16 cellular contexts compared by ENCODE assay signal in genomic region chr11:113131036-113131775, GRCh38.
"Had no signal": no experiment of that assay in that cellular context is flagged by ENCODE, and none has a peak within 500 bp of the region (broad histone marks: within the 10 kb centered on the region; RNA-seq: fewer than 3 reads in every experiment).

No MANE protein-coding gene starts in this region.

- H3K4me2 ChIP-seq: hepatocyte had no signal

- H3K27ac ChIP-seq: hepatocyte, left lung, prostate gland, right lobe of liver, thoracic aorta, upper lobe of right lung had no signal

- H3K4me3 ChIP-seq: hepatocyte, left lung, prostate gland, right lobe of liver, thoracic aorta, upper lobe of right lung had no signal

- H3K9me3 ChIP-seq: prostate gland, right lobe of liver, thoracic aorta, upper lobe of right lung had no signal

- H3K4me1 ChIP-seq: left lung, prostate gland, right lobe of liver, upper lobe of right lung had no signal

- H2AFZ ChIP-seq: hepatocyte had no signal

- H3K27me3 ChIP-seq: hepatocyte, right lobe of liver, upper lobe of right lung had no signal

- DNase-seq: activated CD4-positive, alpha-beta T cell treated with anti-CD3 and anti-CD28 coated beads, Interleukin-2, amount 50 U/mL, for 1 hour; activated CD8-positive, alpha-beta memory T cell treated with anti-CD3 and anti-CD28 coated beads for 24 hours; activated naive CD8-positive, alpha-beta T cell treated with anti-CD3 and anti-CD28 coated beads for 36 hours; amygdala; endodermal cell; kidney; left lung; right lobe of liver; stimulated activated naive CD8-positive, alpha-beta T cell treated with anti-CD3 and anti-CD28 coated beads, Interleukin-15, amount 100 ng/mL, for 72 hours; T-cell; T-helper 9 cell; upper lobe of right lung had no signal

- H3K36me3 ChIP-seq: left lung, prostate gland, right lobe of liver, thoracic aorta, upper lobe of right lung had no signal

- ATAC-seq: activated CD4-positive, CD25-positive, alpha-beta regulatory T cell treated with anti-CD3 and anti-CD28 coated beads, Interleukin-2, amount 50 U/mL, for 24 hours; left lung; right lobe of liver; stimulated activated naive CD8-positive, alpha-beta T cell treated with anti-CD3 and anti-CD28 coated beads, Interleukin-15, amount 100 ng/mL, for 72 hours; T-cell; upper lobe of right lung had no signal
